8 cellular contexts compared by ENCODE assay signal in the genomic region with DNA sequence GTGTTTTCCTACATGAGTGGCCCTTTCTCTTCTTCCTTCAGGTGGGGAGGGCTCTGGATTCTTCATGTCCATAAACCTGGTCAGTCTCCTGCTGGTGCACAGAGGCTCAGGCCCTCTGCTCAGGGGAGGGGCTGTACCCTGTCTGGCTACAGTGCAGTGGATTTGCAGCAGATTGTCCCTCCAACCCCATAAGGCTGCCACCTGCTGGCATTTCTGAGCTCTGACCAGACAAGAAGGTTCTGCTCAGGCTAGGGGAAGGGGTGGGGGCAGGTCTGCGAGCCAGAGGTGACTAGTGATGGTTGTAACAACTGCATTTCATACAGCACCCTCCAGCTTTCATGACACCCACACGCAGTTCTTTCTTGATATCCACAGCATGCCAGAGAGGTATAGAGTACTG.
DNase-seq lines count a peak whose midpoint lies in the region; ATAC-seq and TF ChIP-seq lines count a peak whose summit lies in the region.
"Not testable (repeated sequence)": the region's sequence is repeated elsewhere in the genome, so short reads cannot be mapped to it uniquely, and the experiment has no call there.

No MANE protein-coding gene starts in this region.

- H3K4me3 Mint-ChIP-seq in activated T-cell treated with anti-CD3 and anti-CD28 coated beads, Interleukin-2, amount 50 U/mL, for 72 hours, result not testable (repeated sequence)

- ATAC-seq in GM18868 (IDR thresholded peaks at IDR 0.05; ENCODE audit: unreplicated experiment), result peak; percentile 67
- ATAC-seq in activated T-cell treated with anti-CD3 and anti-CD28 coated beads, Interleukin-2, amount 50 U/mL, for 72 hours (replicated peaks in 1 of 2), result peak; percentile 40 to 53

- peaks cover 2 to 39% (median 29%) of the 10 kb centered on the region in 4 donors for H3K4me1 ChIP-seq in sigmoid colon

- not testable (repeated sequence) for TF ChIP-seq POLR2A in erythroblast (IDR thresholded peaks at IDR 0.05; ENCODE audit: low read length); sigmoid colon (IDR thresholded peaks at IDR 0.05)

- TF ChIP-seq EP300 in sigmoid colon (IDR thresholded peaks at IDR 0.05), result not testable (repeated sequence)

- not testable (repeated sequence) for H3K27ac Mint-ChIP-seq in activated T-cell treated with anti-CD3 and anti-CD28 coated beads, Interleukin-2, amount 50 U/mL, for 72 hours

- intact Hi-C loops in sigmoid colon (cut with DNase I), result loop anchor here (2.0 kb wide), 1 partner anchor 49 kb away; no protein-coding TSS in a partner anchor

- H3K9me3 Mint-ChIP-seq in activated T-cell treated with anti-CD3 and anti-CD28 coated beads, Interleukin-2, amount 50 U/mL, for 72 hours, result not testable (repeated sequence)

- H3K27ac ChIP-seq in layer of hippocampus (ENCODE audit: low read depth, low read length), result peak overlapping the region; percentile 57
- peak overlapping the region; percentile 89 to 98 (median 94) for H3K27ac ChIP-seq in sigmoid colon

- peak overlapping the region in 3 of 4 donors; percentile 68 to 76 (median 70) for H3K4me3 ChIP-seq in sigmoid colon

- H3K27me3 ChIP-seq in layer of hippocampus (ENCODE audit: control insufficient read depth, insufficient read depth, low read length); sigmoid colon: not testable (repeated sequence)

- H3K9me3 ChIP-seq in sigmoid colon, result not testable (repeated sequence)

- 13 to 36% methylated on average over 2 of the region's 2 CpGs for WGBS in sigmoid colon, 2 donors

- not testable (repeated sequence) for H3K27me3 Mint-ChIP-seq in activated T-cell treated with anti-CD3 and anti-CD28 coated beads, Interleukin-2, amount 50 U/mL, for 72 hours (ENCODE audit: low read depth)

- TF ChIP-seq CTCF in AG09319 (IDR thresholded peaks at IDR 0.05; ENCODE audit: low read depth, low read length) (peak; percentile 64), sigmoid colon (IDR thresholded peaks at IDR 0.05) (peak; percentile 47 to 74 (median 58))

- H3K36me3 Mint-ChIP-seq in activated T-cell treated with anti-CD3 and anti-CD28 coated beads, Interleukin-2, amount 50 U/mL, for 72 hours (ENCODE audit: insufficient read depth in 2 of 2), result not testable (repeated sequence)

- H3K36me3 ChIP-seq in sigmoid colon, result not testable (repeated sequence)

- H3K4me1 Mint-ChIP-seq in activated T-cell treated with anti-CD3 and anti-CD28 coated beads, Interleukin-2, amount 50 U/mL, for 72 hours (ENCODE audit: low read depth), result not testable (repeated sequence)

- DNase-seq in AG09319 (ENCODE audit: extremely low read depth, low read depth), result peak; percentile 44
- DNase-seq in NCI-H1092 (lab: John Stamatoyannopoulos, UW), result peak; percentile 69
- peak; percentile 63 for DNase-seq in OCI-M1 (lab: John Stamatoyannopoulos, UW)
- DNase-seq in activated T-cell treated with anti-CD3 and anti-CD28 coated beads, Interleukin-2, amount 50 U/mL, for 72 hours, result peak; percentile 23 to 31
- peak; percentile 35 to 46 for DNase-seq in erythroblast (lab: John Stamatoyannopoulos, UW)
- peak; percentile 91 for DNase-seq in sigmoid colon

Comparison
In these comparisons a context has a peak if more than half of its experiments do, and no peak if none do; other contexts are left out.
1. Peak in every context shown above with its lines: DNase-seq, ATAC-seq, H3K4me3 ChIP-seq and H3K27ac ChIP-seq.
2. DNase-seq: peak in every context shown above with its lines; median percentile 91 in sigmoid colon; 69 in NCI-H1092; 63 in OCI-M1; 44 in AG09319; 40 in erythroblast; 27 in activated T-cell treated with anti-CD3 and anti-CD28 coated beads, Interleukin-2, amount 50 U/mL, for 72 hours.